ENCODE assay signal across 24 cellular contexts in the genomic region with DNA sequence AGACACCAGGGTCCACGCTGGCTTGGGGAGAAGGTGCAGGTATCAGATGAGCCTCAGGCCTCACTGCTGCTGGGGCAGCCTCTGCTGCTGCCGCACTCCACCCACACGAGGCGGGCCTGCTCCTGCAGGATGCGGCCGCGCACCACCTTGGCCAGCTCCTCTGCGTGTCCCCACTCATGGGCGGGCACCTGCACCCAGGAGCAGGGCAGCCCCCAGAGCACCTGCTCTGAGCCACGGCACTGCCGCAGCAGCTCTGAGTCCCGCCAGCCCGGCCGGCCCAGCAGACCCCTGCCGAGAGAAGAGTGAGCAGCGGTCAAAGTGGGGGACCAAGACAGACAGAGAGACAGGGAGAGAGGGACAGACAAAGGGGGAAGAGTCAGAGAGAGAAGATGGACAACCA. TPM values are rescaled to one million over a fixed set of nuclear protein-coding genes. Genes with fewer than 3 reads are reported as not detected.
"Had no signal": no experiment of that assay in that cellular context is flagged by ENCODE, and none has a peak within 500 bp of the region (broad histone marks: within the 10 kb centered on the region; RNA-seq: fewer than 3 reads in every experiment).

No MANE protein-coding gene starts in this region.

- H3K27ac Mint-ChIP-seq: activated CD4-positive, alpha-beta memory T cell treated with anti-CD3 and anti-CD28 coated beads, Interleukin-2, amount 10 ng/mL, durations not matched to agents 7 days and 5 days; activated CD4-positive, alpha-beta T cell treated with anti-CD3 and anti-CD28 coated beads, Interleukin-2, amount 10 ng/mL, durations not matched to agents 24 days and 14 days; activated naive CD8-positive, alpha-beta T cell; T-helper 17 cell had no signal

- H3K36me3 Mint-ChIP-seq: activated naive CD8-positive, alpha-beta T cell had no signal

- ATAC-seq: left ventricle myocardium superior, sciatic nerve, T-helper 17 cell had no signal

- H3K79me2 ChIP-seq: hepatocyte had no signal

- H3K4me2 ChIP-seq: hepatocyte, smooth muscle cell had no signal

- H3K9me3 Mint-ChIP-seq: activated CD4-positive, alpha-beta memory T cell treated with anti-CD3 and anti-CD28 coated beads, Interleukin-2, amount 10 ng/mL, durations not matched to agents 7 days and 5 days; activated CD4-positive, alpha-beta T cell treated with anti-CD3 and anti-CD28 coated beads, Interleukin-2, amount 10 ng/mL, durations not matched to agents 24 days and 14 days; activated T-cell treated with anti-CD3 and anti-CD28 coated beads, Interleukin-2, amount 50 U/mL, for 24 hours; nephron had no signal

- H2AFZ ChIP-seq: hepatocyte had no signal

- H3K27me3 ChIP-seq: hepatocyte, ovary had no signal

- H3K27ac ChIP-seq: esophagus muscularis mucosa, hepatocyte, ovary, tibial nerve had no signal

- H3K27me3 Mint-ChIP-seq: activated CD4-positive, alpha-beta T cell treated with anti-CD3 and anti-CD28 coated beads, Interleukin-2, amount 10 ng/mL, durations not matched to agents 24 days and 14 days; activated naive CD8-positive, alpha-beta T cell; activated T-cell treated with anti-CD3 and anti-CD28 coated beads, Interleukin-2, amount 50 U/mL, for 24 hours; progenitor cell of endocrine pancreas; T-helper 17 cell had no signal

- H3K9me3 ChIP-seq: esophagus muscularis mucosa, ovary, tibial nerve had no signal

- DNase-seq: activated CD4-positive, alpha-beta memory T cell treated with anti-CD3 and anti-CD28 coated beads, Interleukin-2, amount 10 ng/mL, durations not matched to agents 7 days and 5 days; activated CD4-positive, alpha-beta T cell treated with anti-CD3 and anti-CD28 coated beads, Interleukin-2, amount 10 ng/mL, durations not matched to agents 24 days and 14 days; activated CD4-positive, CD25-positive, alpha-beta regulatory T cell treated with anti-CD3 and anti-CD28 coated beads, Interleukin-2, amount 50 U/mL, for 72 hours; activated CD8-positive, alpha-beta memory T cell treated with anti-CD3 and anti-CD28 coated beads, Interleukin-2, amount 50 U/mL, for 48 hours; activated T-cell treated with anti-CD3 and anti-CD28 coated beads, Interleukin-2, amount 50 U/mL, for 24 hours; caudate nucleus; foreskin melanocyte; islet precursor cell; left ventricle myocardium superior; ovary; stimulated activated CD4-positive, alpha-beta T cell treated with anti-CD3 and anti-CD28 coated beads, Interleukin-1b, Interleukin-23, amount 100 ng/mL, for 48 hours; stimulated activated CD4-positive, alpha-beta T cell treated with anti-CD3 and anti-CD28 coated beads, Interleukin-4, amount 100 ng/mL, for 4 hours; stimulated activated CD8-positive, alpha-beta memory T cell treated with anti-CD3 and anti-CD28 coated beads, Interleukin-4, amount 100 ng/mL, for 48 hours; stimulated activated naive CD4-positive, alpha-beta T cell treated with Interleukin-2 at 50 U/mL for 16 hours; T-helper 17 cell; T1000 had no signal

- H3K36me3 ChIP-seq: ovary had no signal

- H3K4me3 ChIP-seq: esophagus muscularis mucosa, hepatocyte, ovary, smooth muscle cell, tibial nerve had no signal

- H3K4me3 Mint-ChIP-seq: activated CD4-positive, alpha-beta memory T cell treated with anti-CD3 and anti-CD28 coated beads, Interleukin-2, amount 10 ng/mL, durations not matched to agents 7 days and 5 days; activated naive CD8-positive, alpha-beta T cell; activated T-cell treated with anti-CD3 and anti-CD28 coated beads, Interleukin-2, amount 50 U/mL, for 24 hours; nephron; T-helper 17 cell had no signal

RNA-seq across cellular contexts. Expression of gene MFNG, which starts 4.9 kb away (rescaled TPM):
- total RNA-seq: smooth muscle cell had no signal

RNA-seq across cellular contexts. Expression of gene CARD10, which starts 28.1 kb away (rescaled TPM):
- total RNA-seq: activated CD4-positive, alpha-beta T cell treated with anti-CD3 and anti-CD28 coated beads, Interleukin-2, amount 10 ng/mL, durations not matched to agents 24 days and 14 days had no signal
